13 cellular contexts compared by ENCODE assay signal in genomic region chr18:73768043-73768442, GRCh38.
"Had no signal": no experiment of that assay in that cellular context is flagged by ENCODE, and none has a peak within 500 bp of the region (broad histone marks: within the 10 kb centered on the region; RNA-seq: fewer than 3 reads in every experiment).

No MANE protein-coding gene starts in this region.

- ATAC-seq: activated CD8-positive, alpha-beta T cell treated with anti-CD3 and anti-CD28 coated beads, Interleukin-2, amount 10 ng/mL, durations not matched to agents 7 days and 5 days; lower lobe of right lung; pancreas had no signal

- H3K9me3 ChIP-seq: breast epithelium, lower lobe of right lung, pancreas, suprapubic skin had no signal

- H3K4me1 ChIP-seq: breast epithelium, lower lobe of right lung, pancreas, suprapubic skin had no signal

- DNase-seq: activated CD4-positive, alpha-beta T cell treated with anti-CD3 and anti-CD28 coated beads for 48 hours; activated CD8-positive, alpha-beta memory T cell treated with anti-CD3 and anti-CD28 coated beads, Interleukin-2, amount 50 U/mL, for 48 hours; activated CD8-positive, alpha-beta T cell treated with anti-CD3 and anti-CD28 coated beads, Interleukin-2, amount 10 ng/mL, durations not matched to agents 7 days and 5 days; activated naive CD8-positive, alpha-beta T cell treated with anti-CD3 and anti-CD28 coated beads, Interleukin-2, amount 10 ng/mL, durations not matched to agents 7 days and 5 days; aorta; lower lobe of right lung; midbrain; naive B cell; pancreas; stimulated activated CD4-positive, alpha-beta T cell treated with anti-CD3 and anti-CD28 coated beads, Interleukin-2, amount 100 ng/mL, for 48 hours; stimulated activated naive CD4-positive, alpha-beta T cell treated with Interleukin-2 at 50 U/mL for 16 hours had no signal

- H3K27ac ChIP-seq: breast epithelium, lower lobe of right lung, pancreas, suprapubic skin had no signal

- H3K4me3 ChIP-seq: breast epithelium, lower lobe of right lung, pancreas, suprapubic skin had no signal

- H3K36me3 ChIP-seq: breast epithelium, lower lobe of right lung, pancreas, suprapubic skin had no signal

- H3K27me3 ChIP-seq: breast epithelium, pancreas, suprapubic skin had no signal
